8 cellular contexts compared by ENCODE assay signal in the genomic region with DNA sequence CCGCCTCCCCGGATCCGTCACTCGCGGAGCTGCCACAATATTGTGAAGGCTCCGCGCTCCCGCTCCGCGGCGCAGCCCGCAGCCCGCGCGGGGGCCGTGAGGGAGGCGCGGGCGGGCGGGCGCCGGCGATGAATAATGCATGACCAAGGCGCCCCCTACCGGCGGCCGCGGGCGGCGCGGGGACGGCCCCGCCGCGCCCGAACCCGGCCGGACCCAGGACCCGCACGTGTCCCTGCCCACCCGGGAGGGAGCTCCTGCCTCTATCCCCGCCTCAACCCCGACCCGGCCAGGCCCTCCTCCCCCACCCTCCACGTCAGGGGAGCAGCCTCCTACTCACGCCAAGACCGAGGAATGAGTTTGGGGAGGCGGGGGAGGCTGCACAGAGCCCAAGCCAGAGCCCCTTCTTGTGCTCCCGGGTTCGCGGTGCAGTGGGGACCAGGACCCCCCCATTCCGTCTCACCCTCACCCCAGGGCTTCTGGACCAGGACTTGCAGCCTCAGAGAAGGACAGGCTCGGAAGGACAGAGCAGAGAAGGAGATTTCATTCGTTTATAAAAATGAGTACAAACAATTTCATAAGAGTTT.
DNase-seq lines count a peak whose midpoint lies in the region; ATAC-seq and TF ChIP-seq lines count a peak whose summit lies in the region.

No MANE protein-coding gene starts in this region.

- 3 to 6% (median 4%) methylated on average over 5 to 54 of the region's 54 CpGs for WGBS in heart left ventricle, 4 donors

- ATAC-seq in HG02798 (IDR thresholded peaks at IDR 0.05; ENCODE audit: poor library complexity, unreplicated experiment), result peak; percentile 41
- ATAC-seq in heart left ventricle, result peak in 3 of 4 donors; percentile 38 to 81 (median 77)
- ATAC-seq in HG03159 (IDR thresholded peaks at IDR 0.05; ENCODE audit: unreplicated experiment), result no peak

- H3K4me1 ChIP-seq in heart left ventricle, result peaks cover 0 to 35% (median 13%) of the 10 kb centered on the region in 12 donors
- peaks cover 13% of the 10 kb centered on the region for H3K4me1 ChIP-seq in vagina

- TF ChIP-seq POLR2A in heart left ventricle (IDR thresholded peaks at IDR 0.05), result no peak
- TF ChIP-seq POLR2A in vagina (IDR thresholded peaks at IDR 0.05), result no peak

- H3K4me3 ChIP-seq in heart left ventricle (peak overlapping the region in 11 of 12 donors; percentile 18 to 61 (median 49)), vagina (peak overlapping the region; percentile 37 to 52)

- H3K9me3 ChIP-seq in heart left ventricle (no peaks in the 10 kb centered on the region), vagina (no peaks in the 10 kb centered on the region)

- peak; percentile 26 to 96 (median 78) for TF ChIP-seq CTCF in heart left ventricle (IDR thresholded peaks at IDR 0.05)
- peak; percentile 27 to 72 (median 39) for TF ChIP-seq CTCF in vagina (IDR thresholded peaks at IDR 0.05)

- DNase-seq in COLO829 (ENCODE audit: low spot score) (peak; percentile 7), SHP77 treated with DMSO at 0.1 percent for 48 hours (lab: John Stamatoyannopoulos, UW) (peak; percentile 13), heart left ventricle (peak; percentile 42 to 77 (median 57)), retina (peak; percentile 71), vagina (ENCODE audit: extremely low spot score in 2 of 2) (no peak)
- peak; percentile 61 for DNase-seq in activated naive CD4-positive, alpha-beta T cell treated with Interleukin-2 at 50 U/mL for 16 hours

- H3K36me3 ChIP-seq in heart left ventricle (no peaks in the 10 kb centered on the region), vagina (no peaks in the 10 kb centered on the region)

- intact Hi-C loops in heart left ventricle (cut with DNase I) (loop anchor here (1.0 to 10.0 kb wide), 17 partner anchors 72 to 370 kb away; partner anchors contain the start of gene CASZ1 (in 2 of the 10)), vagina (cut with DNase I) (loop anchor here (2.0 kb wide), 1 partner anchor 352 kb away; no protein-coding TSS in a partner anchor)

- H3K27ac ChIP-seq in heart left ventricle (peak overlapping the region in 2 of 12 donors; percentile 23 to 65), vagina (no peak overlapping the region)

- H3K27me3 ChIP-seq in heart left ventricle (peaks cover 0 to 67% (median 13%) of the 10 kb centered on the region in 9 donors), vagina (no peaks in the 10 kb centered on the region)

Comparison
In these comparisons a context has a peak if more than half of its experiments do, and no peak if none do; other contexts are left out.
1. DNase-seq: peak in COLO829 (single experiment), SHP77 treated with DMSO at 0.1 percent for 48 hours (single experiment), activated naive CD4-positive, alpha-beta T cell treated with Interleukin-2 at 50 U/mL for 16 hours (single experiment), heart left ventricle (5 of 5) and retina (single experiment); none in vagina (0 of 2).